Comparison of ENCODE assay signal across 23 cellular contexts in genomic region chr11:116426761-116427160, GRCh38.
"Had no signal": no experiment of that assay in that cellular context is flagged by ENCODE, and none has a peak within 500 bp of the region (broad histone marks: within the 10 kb centered on the region; RNA-seq: fewer than 3 reads in every experiment).

No MANE protein-coding gene starts in this region.

- H3K36me3 Mint-ChIP-seq: mesothelial cell of epicardium; naive B cell; naive thymus-derived CD8-positive, alpha-beta T cell had no signal

- DNase-seq: dermis blood vessel endothelial cell; dorsolateral prefrontal cortex; effector CD4-positive, alpha-beta T cell; effector memory CD4-positive, alpha-beta T cell; foreskin keratinocyte; heart left ventricle; hippocampal formation; left cardiac atrium; left lung; left ventricle myocardium superior; lower lobe of right lung; mesenchymal stem cell; mucosa of descending colon; naive B cell; naive thymus-derived CD8-positive, alpha-beta T cell had no signal

- H3K36me3 ChIP-seq: esophagus muscularis mucosa, gastroesophageal sphincter, heart left ventricle, left lung, lower lobe of right lung had no signal

- FAIRE-seq: endothelial cell of umbilical vein, frontal cortex, islet of Langerhans, keratinocyte had no signal

- H3K4me3 Mint-ChIP-seq: mesothelial cell of epicardium; naive B cell; naive thymus-derived CD8-positive, alpha-beta T cell had no signal

- H3K4me1 Mint-ChIP-seq: naive B cell had no signal

- ATAC-seq: foreskin keratinocyte; gastroesophageal sphincter; left lung; lower lobe of right lung; naive thymus-derived CD8-positive, alpha-beta T cell had no signal

- H3K27ac Mint-ChIP-seq: naive B cell; naive thymus-derived CD8-positive, alpha-beta T cell had no signal

- H3K4me1 ChIP-seq: foreskin keratinocyte, left lung had no signal

- H3K9me3 ChIP-seq: esophagus muscularis mucosa, gastroesophageal sphincter, heart left ventricle, left lung, lower lobe of right lung, mucosa of descending colon had no signal

- H3K27me3 ChIP-seq: dorsolateral prefrontal cortex, esophagus muscularis mucosa, foreskin keratinocyte, gastroesophageal sphincter had no signal

- H3K9me3 Mint-ChIP-seq: mesothelial cell of epicardium had no signal

- H3K4me3 ChIP-seq: coronary artery, dorsolateral prefrontal cortex, esophagus muscularis mucosa, gastroesophageal sphincter, heart left ventricle, left lung, lower lobe of right lung, mucosa of descending colon had no signal

- H3K27ac ChIP-seq: coronary artery, dorsolateral prefrontal cortex, esophagus muscularis mucosa, foreskin keratinocyte, gastroesophageal sphincter, left lung, lower lobe of right lung had no signal
